Comparison of ENCODE assay signal across 31 cellular contexts in the genomic region with DNA sequence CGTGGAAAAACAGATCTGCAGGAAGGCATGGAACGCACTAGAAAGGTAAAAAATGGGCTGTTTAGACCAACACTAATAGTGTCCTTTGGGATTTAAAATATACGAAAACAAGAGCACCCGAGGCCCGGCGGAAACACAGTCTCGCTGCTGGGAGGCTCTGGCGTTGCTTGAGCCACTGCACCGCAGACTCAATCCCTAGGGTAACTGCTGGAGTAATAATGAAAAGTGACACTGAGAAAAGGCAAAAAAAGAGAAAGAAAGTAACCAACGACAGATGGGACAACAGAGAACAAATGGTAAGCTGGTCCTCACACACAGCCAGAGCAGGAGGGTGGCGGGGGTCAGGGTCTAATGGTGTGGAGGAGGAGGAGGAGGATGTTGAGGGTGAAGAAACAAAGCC. TPM values are rescaled to one million over a fixed set of nuclear protein-coding genes. Genes with fewer than 3 reads are reported as not detected.
DNase-seq lines count a peak whose midpoint lies in the region; ATAC-seq and TF ChIP-seq lines count a peak whose summit lies in the region.
"Had no signal": no experiment of that assay in that cellular context is flagged by ENCODE, and none has a peak within 500 bp of the region (broad histone marks: within the 10 kb centered on the region; RNA-seq: fewer than 3 reads in every experiment).

No MANE protein-coding gene starts in this region.

- no peaks in the 10 kb centered on the region for H3K27me3 Mint-ChIP-seq in activated CD8-positive, alpha-beta memory T cell treated with anti-CD3 and anti-CD28 coated beads, Interleukin-2, amount 10 ng/mL, durations not matched to agents 7 days and 5 days
- no peaks in the 10 kb centered on the region for H3K27me3 Mint-ChIP-seq in chondrocyte (ENCODE audit: low read depth)
- H3K27me3 Mint-ChIP-seq in stimulated activated memory B cell treated with anti-CD40 and anti-IgM and Interleukin-4, amounts not matched to agents 10 μg/mL and 1 μg/mL and 100 μg/mL, for 72 hours = no peaks in the 10 kb centered on the region
- H3K27me3 Mint-ChIP-seq: activated naive CD8-positive, alpha-beta T cell had no signal

- peaks cover 17% of the 10 kb centered on the region for H3K36me3 Mint-ChIP-seq in activated CD8-positive, alpha-beta memory T cell treated with anti-CD3 and anti-CD28 coated beads, Interleukin-2, amount 10 ng/mL, durations not matched to agents 7 days and 5 days
- H3K36me3 Mint-ChIP-seq in chondrocyte (ENCODE audit: low read depth) = peaks cover 4% of the 10 kb centered on the region
- no peaks in the 10 kb centered on the region for H3K36me3 Mint-ChIP-seq in stimulated activated memory B cell treated with anti-CD40 and anti-IgM and Interleukin-4, amounts not matched to agents 10 μg/mL and 1 μg/mL and 100 μg/mL, for 72 hours
- H3K36me3 Mint-ChIP-seq: activated naive CD8-positive, alpha-beta T cell had no signal

- H3K9me3 Mint-ChIP-seq in activated CD8-positive, alpha-beta memory T cell treated with anti-CD3 and anti-CD28 coated beads, Interleukin-2, amount 10 ng/mL, durations not matched to agents 7 days and 5 days (ENCODE audit: low read depth) = no peaks in the 10 kb centered on the region
- H3K9me3 Mint-ChIP-seq in chondrocyte (ENCODE audit: low read depth) = no peaks in the 10 kb centered on the region
- H3K9me3 Mint-ChIP-seq in stimulated activated memory B cell treated with anti-CD40 and anti-IgM and Interleukin-4, amounts not matched to agents 10 μg/mL and 1 μg/mL and 100 μg/mL, for 72 hours = no peaks in the 10 kb centered on the region
- H3K9me3 Mint-ChIP-seq: CD8-positive, alpha-beta memory T cell had no signal

- H3K27ac ChIP-seq in brain microvascular endothelial cell = no peak overlapping the region
- H3K27ac ChIP-seq: esophagus squamous epithelium, psoas muscle, sigmoid colon, SK-N-MC, testis had no signal

- H3K4me1 Mint-ChIP-seq in activated CD8-positive, alpha-beta memory T cell treated with anti-CD3 and anti-CD28 coated beads, Interleukin-2, amount 10 ng/mL, durations not matched to agents 7 days and 5 days = peaks cover 23% of the 10 kb centered on the region
- H3K4me1 Mint-ChIP-seq in chondrocyte (ENCODE audit: low read depth) = peaks cover 11% of the 10 kb centered on the region
- H3K4me1 Mint-ChIP-seq in stimulated activated memory B cell treated with anti-CD40 and anti-IgM and Interleukin-4, amounts not matched to agents 10 μg/mL and 1 μg/mL and 100 μg/mL, for 72 hours = peaks cover 63% of the 10 kb centered on the region

- CTCF ChIA-PET in activated CD8-positive, alpha-beta memory T cell treated with anti-CD3 and anti-CD28 coated beads, Interleukin-2, amount 10 ng/mL, durations not matched to agents 7 days and 5 days (lab: Charles Lee) = interaction anchor here (1.5 to 7.7 kb wide), 2 partner anchors 9 to 24 kb away, joined by 3 to 40 read pairs; no protein-coding TSS in a partner anchor

- peak overlapping the region; percentile 1 for H3K27ac Mint-ChIP-seq in activated CD8-positive, alpha-beta memory T cell treated with anti-CD3 and anti-CD28 coated beads, Interleukin-2, amount 10 ng/mL, durations not matched to agents 7 days and 5 days
- peak overlapping the region; percentile 57 for H3K27ac Mint-ChIP-seq in chondrocyte (ENCODE audit: unreplicated experiment)
- H3K27ac Mint-ChIP-seq in stimulated activated memory B cell treated with anti-CD40 and anti-IgM and Interleukin-4, amounts not matched to agents 10 μg/mL and 1 μg/mL and 100 μg/mL, for 72 hours = peak overlapping the region; percentile 82
- H3K27ac Mint-ChIP-seq: activated naive CD8-positive, alpha-beta T cell had no signal

- no peak for ATAC-seq in activated CD8-positive, alpha-beta memory T cell treated with anti-CD3 and anti-CD28 coated beads, Interleukin-2, amount 10 ng/mL, durations not matched to agents 7 days and 5 days
- ATAC-seq in stimulated activated memory B cell treated with anti-CD40 and anti-IgM and Interleukin-4, amounts not matched to agents 10 μg/mL and 1 μg/mL and 100 μg/mL, for 72 hours = peak; percentile 63
- ATAC-seq in HG03442 (IDR thresholded peaks at IDR 0.05; ENCODE audit: unreplicated experiment) = no peak
- ATAC-seq: A549, left cardiac atrium, psoas muscle had no signal

- DNase-seq in activated CD8-positive, alpha-beta memory T cell treated with anti-CD3 and anti-CD28 coated beads, Interleukin-2, amount 10 ng/mL, durations not matched to agents 7 days and 5 days = no peak
- DNase-seq in activated CD8-positive, alpha-beta memory T cell treated with anti-CD3 and anti-CD28 coated beads, Interleukin-2, amount 50 U/mL, for 48 hours = no peak
- peak; percentile 78 for DNase-seq in NCI-H2171 treated with DMSO at 0.1 percent for 48 hours (lab: John Stamatoyannopoulos, UW)
- no peak for DNase-seq in chondrocyte (ENCODE audit: low spot score)
- DNase-seq in brain microvascular endothelial cell = no peak
- no peak for DNase-seq in stimulated activated CD4-positive, alpha-beta T cell treated with anti-CD3 and anti-CD28 coated beads, Interleukin-4, amount 100 ng/mL, for 24 hours
- DNase-seq: activated CD4-positive, alpha-beta T cell treated with anti-CD3 and anti-CD28 coated beads for 48 hours; AML-193; CD8-positive, alpha-beta memory T cell; central memory CD4-positive, alpha-beta T cell; dermis blood vessel endothelial cell; DMS153; esophagus squamous epithelium; foreskin melanocyte; KBM-7; left cardiac atrium; NCI-H2081 treated with DMSO at 0.1 percent for 48 hours; NCI-H446; NCI-H82; sigmoid colon; stimulated activated CD4-positive, alpha-beta T cell treated with anti-CD3 and anti-CD28 coated beads, Interleukin-4, amount 100 ng/mL, for 4 hours; stimulated activated naive CD4-positive, alpha-beta T cell; T-helper 2 cell; testis had no signal

- no peaks in the 10 kb centered on the region for H3K27me3 ChIP-seq in brain microvascular endothelial cell (replicated peaks)
- H3K27me3 ChIP-seq: esophagus squamous epithelium, sigmoid colon, testis had no signal

- no peaks in the 10 kb centered on the region for H3K36me3 ChIP-seq in brain microvascular endothelial cell (replicated peaks)
- H3K36me3 ChIP-seq: esophagus squamous epithelium, sigmoid colon had no signal

- H3K4me3 Mint-ChIP-seq in activated CD8-positive, alpha-beta memory T cell treated with anti-CD3 and anti-CD28 coated beads, Interleukin-2, amount 10 ng/mL, durations not matched to agents 7 days and 5 days = no peak overlapping the region
- H3K4me3 Mint-ChIP-seq in chondrocyte (ENCODE audit: unreplicated experiment) = no peak overlapping the region
- H3K4me3 Mint-ChIP-seq in stimulated activated memory B cell treated with anti-CD40 and anti-IgM and Interleukin-4, amounts not matched to agents 10 μg/mL and 1 μg/mL and 100 μg/mL, for 72 hours = peak overlapping the region; percentile 50
- H3K4me3 Mint-ChIP-seq: activated naive CD8-positive, alpha-beta T cell; CD8-positive, alpha-beta memory T cell had no signal

- in situ Hi-C loops in brain microvascular endothelial cell (cut with HindIII; ENCODE audit: low pct_ligation_motif_present, low sequenced_read_pairs) = no loop called here

- no peak overlapping the region for H3K4me3 ChIP-seq in brain microvascular endothelial cell (ENCODE audit: low read depth, low read length)
- H3K4me3 ChIP-seq: A549, esophagus squamous epithelium, HAP-1, psoas muscle, sigmoid colon, SK-N-MC, testis had no signal

- TF ChIP-seq CTCF in chondrocyte (IDR thresholded peaks at IDR 0.05) = no peak
- TF ChIP-seq CTCF in brain microvascular endothelial cell (IDR thresholded peaks at IDR 0.05; ENCODE audit: low read depth, low read length, missing control alignments) = no peak

RNA-seq across cellular contexts. Expression of gene IRAK1, which starts 15.4 kb away (rescaled TPM):
- 100 to 1,000 TPM; 127 to 148 TPM for total RNA-seq in activated CD8-positive, alpha-beta memory T cell treated with anti-CD3 and anti-CD28 coated beads, Interleukin-2, amount 10 ng/mL, durations not matched to agents 7 days and 5 days
- total RNA-seq in chondrocyte = 88.0 to 113 TPM (median 104 TPM) in 3 replicates

RNA-seq across cellular contexts. Expression of gene TMEM187, which starts 31.8 kb away (rescaled TPM):
- 10 to 100 TPM in 1 of 2 experiments, 1 to 10 TPM in 1; 8.6 to 10.7 TPM for total RNA-seq in activated CD8-positive, alpha-beta memory T cell treated with anti-CD3 and anti-CD28 coated beads, Interleukin-2, amount 10 ng/mL, durations not matched to agents 7 days and 5 days
- 12.3 to 20.3 TPM (median 18.3 TPM) in 3 replicates for total RNA-seq in chondrocyte

RNA-seq across cellular contexts. Expression of gene HCFC1, which starts 32.7 kb away (rescaled TPM):
- 100 to 1,000 TPM; 136 to 138 TPM for total RNA-seq in activated CD8-positive, alpha-beta memory T cell treated with anti-CD3 and anti-CD28 coated beads, Interleukin-2, amount 10 ng/mL, durations not matched to agents 7 days and 5 days
- 60.1 to 89.9 TPM (median 67.2 TPM) in 3 replicates for total RNA-seq in chondrocyte

RNA-seq across cellular contexts. Expression of gene RENBP, which starts 59.9 kb away (rescaled TPM):
- total RNA-seq in activated CD8-positive, alpha-beta memory T cell treated with anti-CD3 and anti-CD28 coated beads, Interleukin-2, amount 10 ng/mL, durations not matched to agents 7 days and 5 days = 1 to 10 TPM; 6.8 to 7.5 TPM
- 6.5 to 13.4 TPM (median 13.1 TPM) in 3 replicates for total RNA-seq in chondrocyte

Comparison
In these comparisons a context has a peak if more than half of its experiments do, and no peak if none do; other contexts are left out.
1. H3K27ac Mint-ChIP-seq: peak in every context shown above with its lines; median percentile 82 in stimulated activated memory B cell treated with anti-CD40 and anti-IgM and Interleukin-4, amounts not matched to agents 10 μg/mL and 1 μg/mL and 100 μg/mL, for 72 hours; 57 in chondrocyte; 1 in activated CD8-positive, alpha-beta memory T cell treated with anti-CD3 and anti-CD28 coated beads, Interleukin-2, amount 10 ng/mL, durations not matched to agents 7 days and 5 days.